In the genomic region with DNA sequence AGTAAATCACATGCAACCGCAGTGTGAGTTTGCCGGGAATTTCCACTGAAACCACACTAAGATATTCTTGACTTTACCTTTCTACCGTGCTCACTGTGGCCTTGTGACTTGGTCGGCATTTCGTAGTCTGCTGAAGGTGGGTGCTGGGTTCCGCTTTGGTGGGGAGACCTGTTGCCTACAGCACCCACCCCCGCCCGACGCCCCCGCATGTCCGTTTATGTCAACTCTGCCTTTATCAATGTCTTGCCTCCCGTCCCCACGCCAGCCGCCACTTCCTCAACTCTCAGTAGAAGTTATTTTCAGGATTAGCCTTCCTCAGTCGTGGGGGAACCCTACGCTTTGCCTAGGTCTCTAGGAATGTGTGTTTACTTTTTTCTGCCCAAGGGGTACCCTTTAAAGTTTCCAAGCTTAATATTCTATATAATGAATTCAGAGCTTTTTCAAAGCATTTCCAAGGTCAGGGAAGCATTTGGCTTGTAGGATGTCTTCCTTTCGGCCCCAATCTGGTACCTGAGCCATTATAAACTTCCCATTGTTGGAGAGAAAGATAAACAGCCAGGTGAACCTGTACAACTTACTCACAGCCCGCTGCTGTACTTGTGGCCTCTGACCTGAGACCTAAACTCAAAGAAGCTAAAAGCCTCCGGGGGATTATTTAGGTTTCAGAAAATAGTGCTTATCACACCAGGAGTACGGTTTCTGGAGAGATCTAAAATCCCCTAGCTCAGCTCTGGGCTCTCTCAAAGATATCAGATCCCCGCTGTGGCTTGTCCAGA, we compare ENCODE assay signal across 1 cellular context.
A peak's percentile ranks its signal among the peaks of the same experiment; 100 is the strongest.
TF ChIP-seq lines count a peak whose summit lies in the region.

No MANE protein-coding gene starts in this region.

TF ChIP-seq in K562, 482 proteins besides CTCF, POLR2A, EP300 and RAD21 (continued from another document and continues in another):
- TF ChIP-seq, protein P1, sequence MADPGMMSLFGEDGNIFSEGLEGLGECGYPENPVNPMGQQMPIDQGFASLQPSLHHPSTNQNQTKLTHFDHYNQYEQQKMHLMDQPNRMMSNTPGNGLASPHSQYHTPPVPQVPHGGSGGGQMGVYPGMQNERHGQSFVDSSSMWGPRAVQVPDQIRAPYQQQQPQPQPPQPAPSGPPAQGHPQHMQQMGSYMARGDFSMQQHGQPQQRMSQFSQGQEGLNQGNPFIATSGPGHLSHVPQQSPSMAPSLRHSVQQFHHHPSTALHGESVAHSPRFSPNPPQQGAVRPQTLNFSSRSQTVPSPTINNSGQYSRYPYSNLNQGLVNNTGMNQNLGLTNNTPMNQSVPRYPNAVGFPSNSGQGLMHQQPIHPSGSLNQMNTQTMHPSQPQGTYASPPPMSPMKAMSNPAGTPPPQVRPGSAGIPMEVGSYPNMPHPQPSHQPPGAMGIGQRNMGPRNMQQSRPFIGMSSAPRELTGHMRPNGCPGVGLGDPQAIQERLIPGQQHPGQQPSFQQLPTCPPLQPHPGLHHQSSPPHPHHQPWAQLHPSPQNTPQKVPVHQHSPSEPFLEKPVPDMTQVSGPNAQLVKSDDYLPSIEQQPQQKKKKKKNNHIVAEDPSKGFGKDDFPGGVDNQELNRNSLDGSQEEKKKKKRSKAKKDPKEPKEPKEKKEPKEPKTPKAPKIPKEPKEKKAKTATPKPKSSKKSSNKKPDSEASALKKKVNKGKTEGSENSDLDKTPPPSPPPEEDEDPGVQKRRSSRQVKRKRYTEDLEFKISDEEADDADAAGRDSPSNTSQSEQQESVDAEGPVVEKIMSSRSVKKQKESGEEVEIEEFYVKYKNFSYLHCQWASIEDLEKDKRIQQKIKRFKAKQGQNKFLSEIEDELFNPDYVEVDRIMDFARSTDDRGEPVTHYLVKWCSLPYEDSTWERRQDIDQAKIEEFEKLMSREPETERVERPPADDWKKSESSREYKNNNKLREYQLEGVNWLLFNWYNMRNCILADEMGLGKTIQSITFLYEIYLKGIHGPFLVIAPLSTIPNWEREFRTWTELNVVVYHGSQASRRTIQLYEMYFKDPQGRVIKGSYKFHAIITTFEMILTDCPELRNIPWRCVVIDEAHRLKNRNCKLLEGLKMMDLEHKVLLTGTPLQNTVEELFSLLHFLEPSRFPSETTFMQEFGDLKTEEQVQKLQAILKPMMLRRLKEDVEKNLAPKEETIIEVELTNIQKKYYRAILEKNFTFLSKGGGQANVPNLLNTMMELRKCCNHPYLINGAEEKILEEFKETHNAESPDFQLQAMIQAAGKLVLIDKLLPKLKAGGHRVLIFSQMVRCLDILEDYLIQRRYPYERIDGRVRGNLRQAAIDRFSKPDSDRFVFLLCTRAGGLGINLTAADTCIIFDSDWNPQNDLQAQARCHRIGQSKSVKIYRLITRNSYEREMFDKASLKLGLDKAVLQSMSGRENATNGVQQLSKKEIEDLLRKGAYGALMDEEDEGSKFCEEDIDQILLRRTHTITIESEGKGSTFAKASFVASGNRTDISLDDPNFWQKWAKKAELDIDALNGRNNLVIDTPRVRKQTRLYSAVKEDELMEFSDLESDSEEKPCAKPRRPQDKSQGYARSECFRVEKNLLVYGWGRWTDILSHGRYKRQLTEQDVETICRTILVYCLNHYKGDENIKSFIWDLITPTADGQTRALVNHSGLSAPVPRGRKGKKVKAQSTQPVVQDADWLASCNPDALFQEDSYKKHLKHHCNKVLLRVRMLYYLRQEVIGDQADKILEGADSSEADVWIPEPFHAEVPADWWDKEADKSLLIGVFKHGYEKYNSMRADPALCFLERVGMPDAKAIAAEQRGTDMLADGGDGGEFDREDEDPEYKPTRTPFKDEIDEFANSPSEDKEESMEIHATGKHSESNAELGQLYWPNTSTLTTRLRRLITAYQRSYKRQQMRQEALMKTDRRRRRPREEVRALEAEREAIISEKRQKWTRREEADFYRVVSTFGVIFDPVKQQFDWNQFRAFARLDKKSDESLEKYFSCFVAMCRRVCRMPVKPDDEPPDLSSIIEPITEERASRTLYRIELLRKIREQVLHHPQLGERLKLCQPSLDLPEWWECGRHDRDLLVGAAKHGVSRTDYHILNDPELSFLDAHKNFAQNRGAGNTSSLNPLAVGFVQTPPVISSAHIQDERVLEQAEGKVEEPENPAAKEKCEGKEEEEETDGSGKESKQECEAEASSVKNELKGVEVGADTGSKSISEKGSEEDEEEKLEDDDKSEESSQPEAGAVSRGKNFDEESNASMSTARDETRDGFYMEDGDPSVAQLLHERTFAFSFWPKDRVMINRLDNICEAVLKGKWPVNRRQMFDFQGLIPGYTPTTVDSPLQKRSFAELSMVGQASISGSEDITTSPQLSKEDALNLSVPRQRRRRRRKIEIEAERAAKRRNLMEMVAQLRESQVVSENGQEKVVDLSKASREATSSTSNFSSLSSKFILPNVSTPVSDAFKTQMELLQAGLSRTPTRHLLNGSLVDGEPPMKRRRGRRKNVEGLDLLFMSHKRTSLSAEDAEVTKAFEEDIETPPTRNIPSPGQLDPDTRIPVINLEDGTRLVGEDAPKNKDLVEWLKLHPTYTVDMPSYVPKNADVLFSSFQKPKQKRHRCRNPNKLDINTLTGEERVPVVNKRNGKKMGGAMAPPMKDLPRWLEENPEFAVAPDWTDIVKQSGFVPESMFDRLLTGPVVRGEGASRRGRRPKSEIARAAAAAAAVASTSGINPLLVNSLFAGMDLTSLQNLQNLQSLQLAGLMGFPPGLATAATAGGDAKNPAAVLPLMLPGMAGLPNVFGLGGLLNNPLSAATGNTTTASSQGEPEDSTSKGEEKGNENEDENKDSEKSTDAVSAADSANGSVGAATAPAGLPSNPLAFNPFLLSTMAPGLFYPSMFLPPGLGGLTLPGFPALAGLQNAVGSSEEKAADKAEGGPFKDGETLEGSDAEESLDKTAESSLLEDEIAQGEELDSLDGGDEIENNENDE (IDR thresholded peaks at IDR 0.05; ENCODE audit: low read depth, low read length), result no peak
- TF ChIP-seq, protein P2, sequence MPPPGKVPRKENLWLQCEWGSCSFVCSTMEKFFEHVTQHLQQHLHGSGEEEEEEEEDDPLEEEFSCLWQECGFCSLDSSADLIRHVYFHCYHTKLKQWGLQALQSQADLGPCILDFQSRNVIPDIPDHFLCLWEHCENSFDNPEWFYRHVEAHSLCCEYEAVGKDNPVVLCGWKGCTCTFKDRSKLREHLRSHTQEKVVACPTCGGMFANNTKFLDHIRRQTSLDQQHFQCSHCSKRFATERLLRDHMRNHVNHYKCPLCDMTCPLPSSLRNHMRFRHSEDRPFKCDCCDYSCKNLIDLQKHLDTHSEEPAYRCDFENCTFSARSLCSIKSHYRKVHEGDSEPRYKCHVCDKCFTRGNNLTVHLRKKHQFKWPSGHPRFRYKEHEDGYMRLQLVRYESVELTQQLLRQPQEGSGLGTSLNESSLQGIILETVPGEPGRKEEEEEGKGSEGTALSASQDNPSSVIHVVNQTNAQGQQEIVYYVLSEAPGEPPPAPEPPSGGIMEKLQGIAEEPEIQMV (tag; conservative IDR thresholded peaks at IDR 0.05; ENCODE audit: low read depth), result no peak
- TF ChIP-seq SUPT5H (IDR thresholded peaks at IDR 0.05), result peak; percentile 65; the same call in 1 of the 2 replicates
- TF ChIP-seq MTF1 (CRISPR knock-in tag; IDR thresholded peaks at IDR 0.05; ENCODE audit: borderline replicate concordance), result no peak
- TF ChIP-seq, protein P3, sequence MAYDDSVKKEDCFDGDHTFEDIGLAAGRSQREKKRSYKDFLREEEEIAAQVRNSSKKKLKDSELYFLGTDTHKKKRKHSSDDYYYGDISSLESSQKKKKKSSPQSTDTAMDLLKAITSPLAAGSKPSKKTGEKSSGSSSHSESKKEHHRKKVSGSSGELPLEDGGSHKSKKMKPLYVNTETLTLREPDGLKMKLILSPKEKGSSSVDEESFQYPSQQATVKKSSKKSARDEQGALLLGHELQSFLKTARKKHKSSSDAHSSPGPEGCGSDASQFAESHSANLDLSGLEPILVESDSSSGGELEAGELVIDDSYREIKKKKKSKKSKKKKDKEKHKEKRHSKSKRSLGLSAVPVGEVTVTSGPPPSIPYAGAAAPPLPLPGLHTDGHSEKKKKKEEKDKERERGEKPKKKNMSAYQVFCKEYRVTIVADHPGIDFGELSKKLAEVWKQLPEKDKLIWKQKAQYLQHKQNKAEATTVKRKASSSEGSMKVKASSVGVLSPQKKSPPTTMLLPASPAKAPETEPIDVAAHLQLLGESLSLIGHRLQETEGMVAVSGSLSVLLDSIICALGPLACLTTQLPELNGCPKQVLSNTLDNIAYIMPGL (CRISPR knock-in tag; IDR thresholded peaks at IDR 0.05), result no peak
- TF ChIP-seq GATA2 (CRISPR knock-in tag; IDR thresholded peaks at IDR 0.05), result no peak
- no peak for TF ChIP-seq ILK (tag; IDR thresholded peaks at IDR 0.05; ENCODE audit: borderline replicate concordance, low read depth)
- TF ChIP-seq, protein P4, sequence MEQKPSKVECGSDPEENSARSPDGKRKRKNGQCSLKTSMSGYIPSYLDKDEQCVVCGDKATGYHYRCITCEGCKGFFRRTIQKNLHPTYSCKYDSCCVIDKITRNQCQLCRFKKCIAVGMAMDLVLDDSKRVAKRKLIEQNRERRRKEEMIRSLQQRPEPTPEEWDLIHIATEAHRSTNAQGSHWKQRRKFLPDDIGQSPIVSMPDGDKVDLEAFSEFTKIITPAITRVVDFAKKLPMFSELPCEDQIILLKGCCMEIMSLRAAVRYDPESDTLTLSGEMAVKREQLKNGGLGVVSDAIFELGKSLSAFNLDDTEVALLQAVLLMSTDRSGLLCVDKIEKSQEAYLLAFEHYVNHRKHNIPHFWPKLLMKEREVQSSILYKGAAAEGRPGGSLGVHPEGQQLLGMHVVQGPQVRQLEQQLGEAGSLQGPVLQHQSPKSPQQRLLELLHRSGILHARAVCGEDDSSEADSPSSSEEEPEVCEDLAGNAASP (IDR thresholded peaks at IDR 0.05), result no peak
- TF ChIP-seq NONO (IDR thresholded peaks at IDR 0.05; ENCODE audit: low read depth in 2 of 2, low read length in 1 of 2), result no peak; a peak in 1 of 4 replicates
- TF ChIP-seq, protein P5, sequence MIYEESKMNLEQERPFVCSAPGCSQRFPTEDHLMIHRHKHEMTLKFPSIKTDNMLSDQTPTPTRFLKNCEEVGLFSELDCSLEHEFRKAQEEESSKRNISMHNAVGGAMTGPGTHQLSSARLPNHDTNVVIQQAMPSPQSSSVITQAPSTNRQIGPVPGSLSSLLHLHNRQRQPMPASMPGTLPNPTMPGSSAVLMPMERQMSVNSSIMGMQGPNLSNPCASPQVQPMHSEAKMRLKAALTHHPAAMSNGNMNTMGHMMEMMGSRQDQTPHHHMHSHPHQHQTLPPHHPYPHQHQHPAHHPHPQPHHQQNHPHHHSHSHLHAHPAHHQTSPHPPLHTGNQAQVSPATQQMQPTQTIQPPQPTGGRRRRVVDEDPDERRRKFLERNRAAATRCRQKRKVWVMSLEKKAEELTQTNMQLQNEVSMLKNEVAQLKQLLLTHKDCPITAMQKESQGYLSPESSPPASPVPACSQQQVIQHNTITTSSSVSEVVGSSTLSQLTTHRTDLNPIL (CRISPR knock-in tag; IDR thresholded peaks at IDR 0.05), result no peak
- TF ChIP-seq SMARCE1 (IDR thresholded peaks at IDR 0.05), result peak; percentile 83
- TF ChIP-seq TRIM24 (IDR thresholded peaks at IDR 0.05), result peak; percentile 53 to 70; a peak in 3 of 4 replicates
- TF ChIP-seq ZNF766 (CRISPR knock-in tag; conservative IDR thresholded peaks at IDR 0.05), result no peak; the same call in 1 of the 2 replicates
- TF ChIP-seq HNRNPK (IDR thresholded peaks at IDR 0.05; ENCODE audit: low read depth, low read length, poor library complexity, severe bottlenecking), result no peak
- peak; percentile 52 for TF ChIP-seq CCNT2 (IDR thresholded peaks at IDR 0.05; ENCODE audit: borderline replicate concordance, extremely low read depth, insufficient read length, low read depth, low read length)
- no peak for TF ChIP-seq SIX5 (IDR thresholded peaks at IDR 0.05; ENCODE audit: borderline replicate concordance in 1 of 2, insufficient read depth in 1 of 2, low read depth in 1 of 2, low read length in 2 of 2)
- no peak for TF ChIP-seq SAFB (IDR thresholded peaks at IDR 0.05; ENCODE audit: borderline replicate concordance, low read depth, low read length)
- no peak for TF ChIP-seq NELFE (IDR thresholded peaks at IDR 0.05; ENCODE audit: insufficient read depth, insufficient read length)
- TF ChIP-seq, protein P6, sequence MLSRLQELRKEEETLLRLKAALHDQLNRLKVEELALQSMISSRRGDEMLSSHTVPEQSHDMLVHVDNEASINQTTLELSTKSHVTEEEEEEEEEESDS (CRISPR knock-in tag; IDR thresholded peaks at IDR 0.05), result no peak
- TF ChIP-seq ZNF239 (CRISPR knock-in tag; IDR thresholded peaks at IDR 0.05), result no peak
- TF ChIP-seq ZNF134 (CRISPR knock-in tag; conservative IDR thresholded peaks at IDR 0.05), result no peak
- TF ChIP-seq FOSL1 (tag; conservative IDR thresholded peaks at IDR 0.05), result no peak
- no peak for TF ChIP-seq ZNF143 (CRISPR knock-in tag; IDR thresholded peaks at IDR 0.05)
- no peak for TF ChIP-seq POU5F1 (IDR thresholded peaks at IDR 0.05; ENCODE audit: borderline replicate concordance, low read depth, low read length, partially characterized antibody)
- no peak for TF ChIP-seq RBM34 (IDR thresholded peaks at IDR 0.05; ENCODE audit: borderline replicate concordance, insufficient read depth, low read length)
- 0 out of 2 replicates have a peak, but pooled peaks have one; percentile 11 for TF ChIP-seq NR2C1 (IDR thresholded peaks at IDR 0.05)
- peak; percentile 23; the same call in 1 of the 2 replicates for TF ChIP-seq NR2C1 (tag; IDR thresholded peaks at IDR 0.05)
- no peak for TF ChIP-seq ZNF436 (CRISPR knock-in tag; IDR thresholded peaks at IDR 0.05)
- TF ChIP-seq, protein P7, sequence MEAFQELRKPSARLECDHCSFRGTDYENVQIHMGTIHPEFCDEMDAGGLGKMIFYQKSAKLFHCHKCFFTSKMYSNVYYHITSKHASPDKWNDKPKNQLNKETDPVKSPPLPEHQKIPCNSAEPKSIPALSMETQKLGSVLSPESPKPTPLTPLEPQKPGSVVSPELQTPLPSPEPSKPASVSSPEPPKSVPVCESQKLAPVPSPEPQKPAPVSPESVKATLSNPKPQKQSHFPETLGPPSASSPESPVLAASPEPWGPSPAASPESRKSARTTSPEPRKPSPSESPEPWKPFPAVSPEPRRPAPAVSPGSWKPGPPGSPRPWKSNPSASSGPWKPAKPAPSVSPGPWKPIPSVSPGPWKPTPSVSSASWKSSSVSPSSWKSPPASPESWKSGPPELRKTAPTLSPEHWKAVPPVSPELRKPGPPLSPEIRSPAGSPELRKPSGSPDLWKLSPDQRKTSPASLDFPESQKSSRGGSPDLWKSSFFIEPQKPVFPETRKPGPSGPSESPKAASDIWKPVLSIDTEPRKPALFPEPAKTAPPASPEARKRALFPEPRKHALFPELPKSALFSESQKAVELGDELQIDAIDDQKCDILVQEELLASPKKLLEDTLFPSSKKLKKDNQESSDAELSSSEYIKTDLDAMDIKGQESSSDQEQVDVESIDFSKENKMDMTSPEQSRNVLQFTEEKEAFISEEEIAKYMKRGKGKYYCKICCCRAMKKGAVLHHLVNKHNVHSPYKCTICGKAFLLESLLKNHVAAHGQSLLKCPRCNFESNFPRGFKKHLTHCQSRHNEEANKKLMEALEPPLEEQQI (IDR thresholded peaks at IDR 0.05), result no peak
- no peak for TF ChIP-seq NFIX (CRISPR knock-in tag; IDR thresholded peaks at IDR 0.05; ENCODE audit: low read depth)
- TF ChIP-seq ZNF41 (CRISPR knock-in tag; conservative IDR thresholded peaks at IDR 0.05), result no peak
- peak; percentile 73 for TF ChIP-seq NEUROD1 (IDR thresholded peaks at IDR 0.05; ENCODE audit: borderline replicate concordance, low read depth, low read length, partially characterized antibody)
- TF ChIP-seq HNRNPH1 (optimal IDR thresholded peaks at IDR 0.05; ENCODE audit: low read depth, low read length), result no peak
